In genomic region chr12:66301944-66302826, GRCh38 we compare ENCODE assay signal across 8 cellular contexts. TPM values are rescaled to one million over a fixed set of nuclear protein-coding genes. Genes with fewer than 3 reads are reported as not detected.
DNase-seq lines count a peak whose midpoint lies in the region; ATAC-seq and TF ChIP-seq lines count a peak whose summit lies in the region.

Gene HELB (plus strand): TSS chr12:66302493. CDS start chr12:66302604, 111 bp downstream.

- TF ChIP-seq CTCF in BJ (IDR thresholded peaks at IDR 0.05; ENCODE audit: insufficient read depth, low read depth, low read length), result no peak
- no peak for TF ChIP-seq CTCF in kidney epithelial cell (IDR thresholded peaks at IDR 0.05; ENCODE audit: insufficient read depth, low read length, poor library complexity, severe bottlenecking)

- peak within 1 kb of the TSS; percentile 58 for H3K4me3 ChIP-seq in BJ (ENCODE audit: low read depth, low read length)
- H3K4me3 ChIP-seq in kidney epithelial cell (ENCODE audit: low read depth, low read length), result peak within 1 kb of the TSS; percentile 51

- CTCF ChIA-PET in BJ (lab: Yijun Ruan, JAX), result interaction anchor here (0.6 to 1.9 kb wide), 7 partner anchors 12 to 157 kb away, joined by 3 to 6 read pairs (median 3); no protein-coding TSS in a partner anchor

- DNase-seq in BJ (ENCODE audit: low read depth), result peak; percentile 68
- peak; percentile 63 for DNase-seq in GM19240 (ENCODE audit: insufficient read length, low spot score)
- DNase-seq in NCI-H524 (lab: John Stamatoyannopoulos, UW), result peak; percentile 93 to 97
- DNase-seq in activated CD4-positive, alpha-beta T cell treated with anti-CD3 and anti-CD28 coated beads for 24 hours (ENCODE audit: low read depth in 2 of 2), result peak; percentile 97 to 98
- DNase-seq in kidney epithelial cell (ENCODE audit: low read depth), result peak; percentile 91
- DNase-seq in stimulated activated CD4-positive, alpha-beta T cell treated with anti-CD3 and anti-CD28 coated beads, Interleukin-15, amount 100 ng/mL, for 24 hours, result peak; percentile 99

- peaks cover 11% of the 10 kb centered on the region for H3K27me3 ChIP-seq in BJ (ENCODE audit: control insufficient read depth, insufficient read depth, low read length)
- H3K27me3 ChIP-seq in kidney epithelial cell (ENCODE audit: control insufficient read depth, insufficient read depth, low read length), result peaks cover 2% of the 10 kb centered on the region

- peak within 1 kb of the TSS; percentile 57 for H3K27ac ChIP-seq in cingulate gyrus (ENCODE audit: low read depth, low read length)

- POLR2A ChIA-PET in BJ (lab: Charles Lee), result no interaction called here

- peak; percentile 92 for ATAC-seq in HG03457 (IDR thresholded peaks at IDR 0.05; ENCODE audit: unreplicated experiment)

- H3K36me3 ChIP-seq in BJ (ENCODE audit: control insufficient read depth, insufficient read depth, low read length), result no peaks in the 10 kb centered on the region
- H3K36me3 ChIP-seq in kidney epithelial cell (ENCODE audit: control insufficient read depth, insufficient read depth, low read length), result no peaks in the 10 kb centered on the region

RNA-seq across cellular contexts. Expression of gene HELB, which starts in this region (rescaled TPM):
- polyA plus RNA-seq in BJ (2011; rRNA removed), result 0.61 and 1.2 TPM in 2 replicates
- 2.3 and 2.5 TPM in 2 replicates for polyA minus RNA-seq in BJ (2011; rRNA and poly(A)+ RNA removed)
- 2.5 and 3.5 TPM in 2 replicates for total RNA-seq in kidney epithelial cell

Comparison
In these comparisons a context has a peak if more than half of its experiments do, and no peak if none do; other contexts are left out.
1. Peak in every context shown above with its lines: DNase-seq, ATAC-seq, H3K4me3 ChIP-seq and H3K27ac ChIP-seq.